8 cellular contexts compared by ENCODE assay signal in the genomic region with DNA sequence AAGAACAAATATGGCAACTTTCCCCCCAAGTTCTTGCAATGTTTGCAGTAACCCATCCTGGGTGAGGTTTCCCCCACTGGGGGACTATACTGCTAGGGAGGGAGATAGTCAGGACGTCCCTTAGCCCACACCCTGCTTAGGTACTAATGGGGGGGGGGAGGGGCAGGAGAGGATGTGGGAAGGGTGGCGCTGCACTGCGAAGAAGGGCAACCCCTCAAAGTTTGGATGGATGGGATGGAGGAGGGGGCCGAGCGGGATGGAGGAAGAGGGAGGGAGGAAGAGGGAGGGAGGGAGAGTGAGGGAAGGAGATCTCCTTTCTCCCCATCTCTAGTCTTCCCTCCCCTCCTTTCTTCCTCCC.
DNase-seq lines count a peak whose midpoint lies in the region; ATAC-seq, FAIRE-seq and TF ChIP-seq lines count a peak whose summit lies in the region.

No MANE protein-coding gene starts in this region.

- BruUV-seq in IMR-90 (replicated peaks; lab: Mats Ljungman, UMichigan) = no TSS peak

- H3K27me3 ChIP-seq in BJ (ENCODE audit: control insufficient read depth, insufficient read depth, low read length) (peaks cover 62% of the 10 kb centered on the region), IMR-90 (ENCODE audit: control insufficient read depth, insufficient read depth, low read length) (peaks cover 84% of the 10 kb centered on the region)

- POLR2A ChIA-PET in BJ (lab: Charles Lee) (no interaction called here), IMR-90 (lab: Charles Lee; ENCODE audit: unreplicated experiment) (no interaction called here)

- peaks cover 2% of the 10 kb centered on the region; the same call in 1 of the 2 replicates for H3K9me1 ChIP-seq in IMR-90 (ENCODE audit: insufficient read depth, low read length)

- no peak overlapping the region for H2BK20ac ChIP-seq in IMR-90 (ENCODE audit: low read depth, low read length)

- H3K9ac ChIP-seq in IMR-90 (ENCODE audit: low read depth, low read length) = no peak overlapping the region

- H3K56ac ChIP-seq in IMR-90 (ENCODE audit: extremely low read depth, insufficient read depth, low read length) = no peak overlapping the region

- dilution Hi-C loops in IMR-90 (cut with HindIII; ENCODE audit: low sequenced_read_pairs, unreplicated experiment) = no loop called here

- peaks cover 100% of the 10 kb centered on the region for H3K27me3 Mint-ChIP-seq in nephron progenitor cell (ENCODE audit: low read depth, poor library complexity)

- H3K4me2 ChIP-seq in IMR-90 (ENCODE audit: low read depth, low read length) = peak overlapping the region; percentile 57

- WGBS in IMR-90 (ENCODE audit: extremely low coverage in 2 of 2, insufficient read length in 1 of 2), 2 experiments = no CpG with 5 or more reads among the region's 5 CpGs

- no peaks in the 10 kb centered on the region for H4K20me1 ChIP-seq in IMR-90 (ENCODE audit: insufficient read depth, low read length)

- H3K27ac Mint-ChIP-seq in nephron progenitor cell = no peak overlapping the region

- H3K27ac ChIP-seq in IMR-90 (ENCODE audit: insufficient read depth, low read length) = no peak overlapping the region

- H3K14ac ChIP-seq in IMR-90 (replicated peaks; ENCODE audit: low read depth, low read length) = no peak overlapping the region

- no peaks in the 10 kb centered on the region for H3K36me3 Mint-ChIP-seq in nephron progenitor cell (ENCODE audit: low read depth)

- intact Hi-C loops in IMR-90 (cut with micrococcal nuclease) = loop anchor here (5.0 kb wide), 1 partner anchor 157 kb away; no protein-coding TSS in a partner anchor

- no peak overlapping the region for H2BK5ac ChIP-seq in IMR-90 (ENCODE audit: low read depth, low read length, poor library complexity, severe bottlenecking)

- H3K4me3 ChIP-seq in BJ (ENCODE audit: low read depth, low read length) (peak overlapping the region; percentile 49), IMR-90 (ENCODE audit: insufficient read depth, low read depth, low read length) (peak overlapping the region; percentile 44; the same call in 1 of the 2 replicates), choroid plexus epithelial cell (ENCODE audit: low read depth, low read length) (peak overlapping the region; percentile 53)

- H4K91ac ChIP-seq in IMR-90 (ENCODE audit: insufficient read depth, low read depth, low read length) = no peak overlapping the region

- TF ChIP-seq POLR2A in IMR-90 (IDR thresholded peaks at IDR 0.05; ENCODE audit: low read depth, low read length) = no peak

- H2BK15ac ChIP-seq in IMR-90 (ENCODE audit: low read depth, low read length) = no peak overlapping the region

- DNase-seq in BJ (ENCODE audit: low read depth) (no peak), IMR-90 (no peak), choroid plexus epithelial cell (ENCODE audit: low read depth) (no peak), nephron progenitor cell (no peak), mucosa of gallbladder (ENCODE audit: low spot score) (no peak), DMS79 treated with DMSO at 0.1 percent for 48 hours (lab: John Stamatoyannopoulos, UW) (no peak), HTR-8/SVneo (ENCODE audit: insufficient read length, low spot score) (no peak)

- H3K4me1 Mint-ChIP-seq in nephron progenitor cell = peaks cover 35% of the 10 kb centered on the region

- no peak overlapping the region for H2BK120ac ChIP-seq in IMR-90 (ENCODE audit: low read depth, low read length)

- no peak overlapping the region for H2AK5ac ChIP-seq in IMR-90 (ENCODE audit: low read depth, low read length)

- CTCF ChIA-PET in BJ (lab: Yijun Ruan, JAX) = interaction anchor here (0.9 kb wide), 2 partner anchors 10 to 22 kb away, joined by 3 read pairs; no protein-coding TSS in a partner anchor
- CTCF ChIA-PET in IMR-90 (lab: Yijun Ruan, JAX) = no interaction called here

- H3K18ac ChIP-seq in IMR-90 (ENCODE audit: low read depth, low read length) = no peak overlapping the region

- H2AK9ac ChIP-seq in IMR-90 (replicated peaks; ENCODE audit: low read depth, low read length, poor library complexity) = no peak overlapping the region

- TF ChIP-seq RAD21 in IMR-90 (IDR thresholded peaks at IDR 0.05; ENCODE audit: low read length) = no peak

- no peak overlapping the region for H3K23ac ChIP-seq in IMR-90 (ENCODE audit: low read depth, low read length)

- H3K4ac ChIP-seq in IMR-90 (ENCODE audit: low read depth, low read length) = no peak overlapping the region

- H3K79me1 ChIP-seq in IMR-90 (ENCODE audit: low read depth in 1 of 2, low read length in 2 of 2) = no peaks in the 10 kb centered on the region

- H2AFZ ChIP-seq in IMR-90 (replicated peaks; ENCODE audit: low read length, poor library complexity) = peak overlapping the region; percentile 91

- no peak overlapping the region for H4K5ac ChIP-seq in IMR-90 (ENCODE audit: low read depth, low read length)

- no peak for ATAC-seq in IMR-90 (ENCODE audit: low read depth)
- ATAC-seq in GM19467 (IDR thresholded peaks at IDR 0.05; ENCODE audit: unreplicated experiment) = no peak

- H3K4me1 ChIP-seq in IMR-90 (ENCODE audit: control insufficient read depth, insufficient read depth, low read length) = no peaks in the 10 kb centered on the region

- H3K4me3 Mint-ChIP-seq in nephron progenitor cell = peak overlapping the region; percentile 81

- TF ChIP-seq CTCF in BJ (IDR thresholded peaks at IDR 0.05; ENCODE audit: insufficient read depth, low read depth, low read length) = no peak
- TF ChIP-seq CTCF in IMR-90 (conservative IDR thresholded peaks at IDR 0.05; ENCODE audit: low read depth, low read length) = no peak
- TF ChIP-seq CTCF in choroid plexus epithelial cell (conservative IDR thresholded peaks at IDR 0.05; ENCODE audit: low read depth, low read length) = no peak
- TF ChIP-seq CTCF in nephron progenitor cell (IDR thresholded peaks at IDR 0.05) = no peak

- in situ Hi-C loops in IMR-90 (cut with MboI; ENCODE audit: low sequenced_read_pairs) = loop anchor here (10.0 kb wide), 1 partner anchor 265 kb away; no protein-coding TSS in a partner anchor

- peaks cover 5% of the 10 kb centered on the region for H3K9me3 Mint-ChIP-seq in nephron progenitor cell

- no peak for FAIRE-seq in HTR-8/SVneo (lab: Jason Lieb, UNC)

- H4K8ac ChIP-seq in IMR-90 (ENCODE audit: low read depth in 2 of 2, low read length in 2 of 2) = no peak overlapping the region

- H3K36me3 ChIP-seq in BJ (ENCODE audit: control insufficient read depth, insufficient read depth, low read length) (no peaks in the 10 kb centered on the region), IMR-90 (ENCODE audit: control insufficient read depth, insufficient read depth, low read length) (no peaks in the 10 kb centered on the region)

- no peaks in the 10 kb centered on the region for H3K9me3 ChIP-seq in IMR-90 (ENCODE audit: control insufficient read depth, insufficient read depth, low read length)

TF ChIP-seq in IMR-90, 13 proteins besides CTCF, POLR2A, EP300 and RAD21:
- TF ChIP-seq ELK1 (IDR thresholded peaks at IDR 0.05; ENCODE audit: borderline replicate concordance, low read depth, low read length) (no peak), MAFK (IDR thresholded peaks at IDR 0.05; ENCODE audit: low read depth, low read length) (no peak), CHD1 (IDR thresholded peaks at IDR 0.05; ENCODE audit: low read depth, low read length) (no peak), FOS (IDR thresholded peaks at IDR 0.05; ENCODE audit: low read depth, low read length) (no peak), RCOR1 (IDR thresholded peaks at IDR 0.05; ENCODE audit: insufficient replicate concordance, low read length) (no peak), MAZ (IDR thresholded peaks at IDR 0.05; ENCODE audit: borderline replicate concordance, low read depth, low read length) (no peak), SMC3 (IDR thresholded peaks at IDR 0.05; ENCODE audit: low read depth, low read length) (no peak), NFE2L2 (IDR thresholded peaks at IDR 0.05; ENCODE audit: low read depth, low read length) (no peak), RFX5 (IDR thresholded peaks at IDR 0.05; ENCODE audit: low read depth, low read length) (no peak), BHLHE40 (IDR thresholded peaks at IDR 0.05; ENCODE audit: low read depth, low read length) (no peak), MXI1 (IDR thresholded peaks at IDR 0.05; ENCODE audit: borderline replicate concordance, low read depth, low read length) (no peak), CEBPB (IDR thresholded peaks at IDR 0.05; ENCODE audit: low read depth, low read length) (no peak)
- TF ChIP-seq, protein P1, sequence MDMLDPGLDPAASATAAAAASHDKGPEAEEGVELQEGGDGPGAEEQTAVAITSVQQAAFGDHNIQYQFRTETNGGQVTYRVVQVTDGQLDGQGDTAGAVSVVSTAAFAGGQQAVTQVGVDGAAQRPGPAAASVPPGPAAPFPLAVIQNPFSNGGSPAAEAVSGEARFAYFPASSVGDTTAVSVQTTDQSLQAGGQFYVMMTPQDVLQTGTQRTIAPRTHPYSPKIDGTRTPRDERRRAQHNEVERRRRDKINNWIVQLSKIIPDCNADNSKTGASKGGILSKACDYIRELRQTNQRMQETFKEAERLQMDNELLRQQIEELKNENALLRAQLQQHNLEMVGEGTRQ (IDR thresholded peaks at IDR 0.05; ENCODE audit: low read depth, low read length) = no peak
